In genomic region chrX:13091111-13091765, GRCh38 we compare ENCODE assay signal across 12 cellular contexts. TPM values are rescaled to one million over a fixed set of nuclear protein-coding genes. Genes with fewer than 3 reads are reported as not detected.
DNase-seq lines count a peak whose midpoint lies in the region; ATAC-seq and TF ChIP-seq lines count a peak whose summit lies in the region.
"Had no signal": no experiment of that assay in that cellular context is flagged by ENCODE, and none has a peak within 500 bp of the region (broad histone marks: within the 10 kb centered on the region; RNA-seq: fewer than 3 reads in every experiment).

No MANE protein-coding gene starts in this region.

- no peak for ATAC-seq in GM18498 (IDR thresholded peaks at IDR 0.05; ENCODE audit: unreplicated experiment)
- ATAC-seq: activated CD4-positive, CD25-positive, alpha-beta regulatory T cell treated with anti-CD3 and anti-CD28 coated beads, Interleukin-2, amount 50 U/mL, for 24 hours had no signal

- no peak for TF ChIP-seq CTCF in mesothelial cell of epicardium (IDR thresholded peaks at IDR 0.05; ENCODE audit: unreplicated experiment)

- DNase-seq in stimulated activated CD4-positive, alpha-beta T cell treated with anti-CD3 and anti-CD28 coated beads, Interleukin-15, amount 100 ng/mL, for 24 hours = peak; percentile 13
- DNase-seq in stimulated activated CD4-positive, alpha-beta T cell treated with anti-CD3 and anti-CD28 coated beads, Interleukin-2, amount 100 ng/mL, for 48 hours = no peak
- DNase-seq in activated naive CD8-positive, alpha-beta T cell treated with anti-CD3 and anti-CD28 coated beads for 36 hours = no peak
- DNase-seq in mesothelial cell of epicardium (ENCODE audit: low spot score in 2 of 2, unreplicated experiment in 2 of 2) (no peak), COLO829 (ENCODE audit: low spot score) (no peak), NCI-H226 (no peak), glomerular visceral epithelial cell (ENCODE audit: extremely low spot score) (no peak)
- DNase-seq: DMS153, MM.1S had no signal

- H3K36me3 Mint-ChIP-seq in activated naive CD8-positive, alpha-beta T cell treated with anti-CD3 and anti-CD28 coated beads for 36 hours = peaks cover 7% of the 10 kb centered on the region
- no peaks in the 10 kb centered on the region for H3K36me3 Mint-ChIP-seq in mesothelial cell of epicardium

- peaks cover 72% of the 10 kb centered on the region for H3K4me1 Mint-ChIP-seq in activated naive CD8-positive, alpha-beta T cell treated with anti-CD3 and anti-CD28 coated beads for 36 hours
- H3K4me1 Mint-ChIP-seq in mesothelial cell of epicardium = peaks cover 23% of the 10 kb centered on the region

- no peaks in the 10 kb centered on the region for H3K9me3 Mint-ChIP-seq in activated naive CD8-positive, alpha-beta T cell treated with anti-CD3 and anti-CD28 coated beads for 36 hours
- H3K9me3 Mint-ChIP-seq in mesothelial cell of epicardium = peaks cover 26% of the 10 kb centered on the region

- peak overlapping the region; percentile 94 for H3K27ac Mint-ChIP-seq in activated naive CD8-positive, alpha-beta T cell treated with anti-CD3 and anti-CD28 coated beads for 36 hours
- H3K27ac Mint-ChIP-seq in mesothelial cell of epicardium = peak overlapping the region; percentile 47

- peak overlapping the region; percentile 37 for H3K4me3 Mint-ChIP-seq in activated naive CD8-positive, alpha-beta T cell treated with anti-CD3 and anti-CD28 coated beads for 36 hours
- H3K4me3 Mint-ChIP-seq in mesothelial cell of epicardium = no peak overlapping the region

- H3K27me3 Mint-ChIP-seq in activated naive CD8-positive, alpha-beta T cell treated with anti-CD3 and anti-CD28 coated beads for 36 hours = no peaks in the 10 kb centered on the region
- no peaks in the 10 kb centered on the region for H3K27me3 Mint-ChIP-seq in mesothelial cell of epicardium (ENCODE audit: low read depth)

RNA-seq across cellular contexts. Expression of gene FAM9C, which starts 46.8 kb away (rescaled TPM):
- not detected for total RNA-seq in activated naive CD8-positive, alpha-beta T cell treated with anti-CD3 and anti-CD28 coated beads for 36 hours
- 0.34 to 0.44 TPM (median 0.38 TPM) in 3 replicates for total RNA-seq in mesothelial cell of epicardium
- total RNA-seq: H4 had no signal
